Comparison of ENCODE assay signal across 14 cellular contexts in genomic region chr16:19236561-19236960, GRCh38. TPM values are rescaled to one million over a fixed set of nuclear protein-coding genes. Genes with fewer than 3 reads are reported as not detected.
"Had no signal": no experiment of that assay in that cellular context is flagged by ENCODE, and none has a peak within 500 bp of the region (broad histone marks: within the 10 kb centered on the region; RNA-seq: fewer than 3 reads in every experiment).

No MANE protein-coding gene starts in this region.

- H3K36me3 Mint-ChIP-seq: natural killer cell had no signal

- ATAC-seq: activated naive CD4-positive, alpha-beta T cell treated with anti-CD3 and anti-CD28 coated beads, Interleukin-2, amount 50 U/mL, for 72 hours; effector memory CD8-positive, alpha-beta T cell; natural killer cell had no signal

- H3K36me3 ChIP-seq: right atrium auricular region had no signal

- H3K4me3 Mint-ChIP-seq: brain; dendritic cell treated with granulocyte-macrophage colony-stimulating factor and Interleukin-4, amounts not matched to agents 40 ng/mL and 50 ng/mL, for 4 days; effector memory CD8-positive, alpha-beta T cell; natural killer cell had no signal

- H3K4me3 ChIP-seq: lung, right atrium auricular region, skin epidermis had no signal

- DNase-seq: activated effector memory CD4-positive, alpha-beta T cell treated with Interleukin-2 at 50 U/mL for 16 hours; amniotic stem cell; effector memory CD8-positive, alpha-beta T cell; midbrain; natural killer cell; posterior cingulate gyrus had no signal

- H3K4me1 ChIP-seq: right atrium auricular region had no signal

- H3K27ac Mint-ChIP-seq: activated naive CD4-positive, alpha-beta T cell treated with anti-CD3 and anti-CD28 coated beads, Interleukin-2, amount 50 U/mL, for 72 hours; dendritic cell treated with granulocyte-macrophage colony-stimulating factor and Interleukin-4, amounts not matched to agents 40 ng/mL and 50 ng/mL, for 4 days; effector memory CD8-positive, alpha-beta T cell; natural killer cell had no signal

- H3K27ac ChIP-seq: right atrium auricular region, skin epidermis had no signal

- H3K27me3 Mint-ChIP-seq: brain had no signal

- H3K27me3 ChIP-seq: right atrium auricular region had no signal

- H3K4me1 Mint-ChIP-seq: natural killer cell had no signal

RNA-seq across cellular contexts. Expression of gene CLEC19A, which starts 49.0 kb away (rescaled TPM):
- total RNA-seq: activated naive CD4-positive, alpha-beta T cell treated with anti-CD3 and anti-CD28 coated beads, Interleukin-2, amount 50 U/mL, for 72 hours; epithelial cell of proximal tubule; kidney epithelial cell; lung; natural killer cell; right atrium auricular region had no signal
